In genomic region chr1:156892190-156893047, GRCh38 we compare ENCODE assay signal across 9 cellular contexts. TPM values are rescaled to one million over a fixed set of nuclear protein-coding genes. Genes with fewer than 3 reads are reported as not detected.
DNase-seq lines count a peak whose midpoint lies in the region; ATAC-seq, FAIRE-seq and TF ChIP-seq lines count a peak whose summit lies in the region.
"Had no signal": no experiment of that assay in that cellular context is flagged by ENCODE, and none has a peak within 500 bp of the region (broad histone marks: within the 10 kb centered on the region; RNA-seq: fewer than 3 reads in every experiment).

No MANE protein-coding gene starts in this region.

- FAIRE-seq in kidney (lab: Jason Lieb, UNC): no peak

- DNase-seq in DMS153 (lab: John Stamatoyannopoulos, UW): peak; percentile 86
- DNase-seq in NCI-H2196 treated with DMSO at 0.1 percent for 48 hours (lab: John Stamatoyannopoulos, UW; ENCODE audit: unreplicated experiment): peak; percentile 60
- DNase-seq in central memory CD4-positive, alpha-beta T cell: peak; percentile 74
- DNase-seq in kidney: peak; percentile 97
- DNase-seq in stimulated activated CD4-positive, alpha-beta T cell treated with anti-CD3 and anti-CD28 coated beads, Interleukin-1b, Interleukin-23, amount 100 ng/mL, for 24 hours (ENCODE audit: low read depth in 4 of 4, low spot score in 1 of 4): peak; percentile 61 to 86 (median 82)

- intact Hi-C loops in kidney (cut with DNase I): no loop called here

- H3K4me1 ChIP-seq in kidney (ENCODE audit: control insufficient read depth in 1 of 2, insufficient read depth in 1 of 2, low read depth in 1 of 2, low read length in 2 of 2): peaks cover 0 to 11% of the 10 kb centered on the region in 2 donors

- no peak overlapping the region for H3K9ac ChIP-seq in kidney (ENCODE audit: low read length in 2 of 2)

- H3K9me3 ChIP-seq in kidney (ENCODE audit: control insufficient read depth in 1 of 2, low read length in 2 of 2): no peaks in the 10 kb centered on the region

- peak; percentile 67 for ATAC-seq in HG02852 (IDR thresholded peaks at IDR 0.05; ENCODE audit: unreplicated experiment)
- ATAC-seq in activated CD4-positive, CD25-positive, alpha-beta regulatory T cell treated with anti-CD3 and anti-CD28 coated beads, Interleukin-2, amount 50 U/mL, for 24 hours: peak; percentile 95
- ATAC-seq in GM18502 (IDR thresholded peaks at IDR 0.05; ENCODE audit: poor library complexity, unreplicated experiment): no peak

- peak overlapping the region in 1 of 2 donors; percentile 18 for H3K4me3 ChIP-seq in kidney (ENCODE audit: low read length in 2 of 2)

- H3K27ac ChIP-seq in kidney (ENCODE audit: low read depth in 2 of 2, low read length in 2 of 2): no peak overlapping the region

- peak; percentile 65 for TF ChIP-seq CTCF in kidney (IDR thresholded peaks at IDR 0.05; ENCODE audit: borderline replicate concordance, extremely low read depth, insufficient read depth)

- no peaks in the 10 kb centered on the region for H3K36me3 ChIP-seq in kidney (ENCODE audit: control insufficient read depth in 1 of 2, insufficient read depth in 2 of 2, low read length in 2 of 2)

RNA-seq across cellular contexts. Expression of gene PEAR1, which starts 1.1 kb away (rescaled TPM):
- 17.2 TPM for total RNA-seq in kidney
- 4.5 TPM for polyA plus RNA-seq in kidney (ENCODE audit: insufficient read depth, low read depth, low replicate concordance)

RNA-seq across cellular contexts. Expression of gene LRRC71, which starts 28.0 kb away (rescaled TPM):
- 0.50 TPM for total RNA-seq in kidney
- polyA plus RNA-seq in kidney (ENCODE audit: insufficient read depth, low read depth, low replicate concordance): 0.19 TPM
- total RNA-seq: mononuclear cell had no signal

RNA-seq across cellular contexts. Expression of gene NTRK1, which starts 31.8 kb away (rescaled TPM):
- total RNA-seq in kidney: 1.0 TPM
- polyA plus RNA-seq in kidney (ENCODE audit: insufficient read depth, low read depth, low replicate concordance): 1.3 TPM

RNA-seq across cellular contexts. Expression of gene INSRR, which starts 33.5 kb away (rescaled TPM):
- 0.35 TPM for total RNA-seq in kidney
- 2.4 TPM for polyA plus RNA-seq in kidney (ENCODE audit: insufficient read depth, low read depth, low replicate concordance)
- total RNA-seq: mononuclear cell had no signal
